10 cellular contexts compared by ENCODE assay signal in the genomic region with DNA sequence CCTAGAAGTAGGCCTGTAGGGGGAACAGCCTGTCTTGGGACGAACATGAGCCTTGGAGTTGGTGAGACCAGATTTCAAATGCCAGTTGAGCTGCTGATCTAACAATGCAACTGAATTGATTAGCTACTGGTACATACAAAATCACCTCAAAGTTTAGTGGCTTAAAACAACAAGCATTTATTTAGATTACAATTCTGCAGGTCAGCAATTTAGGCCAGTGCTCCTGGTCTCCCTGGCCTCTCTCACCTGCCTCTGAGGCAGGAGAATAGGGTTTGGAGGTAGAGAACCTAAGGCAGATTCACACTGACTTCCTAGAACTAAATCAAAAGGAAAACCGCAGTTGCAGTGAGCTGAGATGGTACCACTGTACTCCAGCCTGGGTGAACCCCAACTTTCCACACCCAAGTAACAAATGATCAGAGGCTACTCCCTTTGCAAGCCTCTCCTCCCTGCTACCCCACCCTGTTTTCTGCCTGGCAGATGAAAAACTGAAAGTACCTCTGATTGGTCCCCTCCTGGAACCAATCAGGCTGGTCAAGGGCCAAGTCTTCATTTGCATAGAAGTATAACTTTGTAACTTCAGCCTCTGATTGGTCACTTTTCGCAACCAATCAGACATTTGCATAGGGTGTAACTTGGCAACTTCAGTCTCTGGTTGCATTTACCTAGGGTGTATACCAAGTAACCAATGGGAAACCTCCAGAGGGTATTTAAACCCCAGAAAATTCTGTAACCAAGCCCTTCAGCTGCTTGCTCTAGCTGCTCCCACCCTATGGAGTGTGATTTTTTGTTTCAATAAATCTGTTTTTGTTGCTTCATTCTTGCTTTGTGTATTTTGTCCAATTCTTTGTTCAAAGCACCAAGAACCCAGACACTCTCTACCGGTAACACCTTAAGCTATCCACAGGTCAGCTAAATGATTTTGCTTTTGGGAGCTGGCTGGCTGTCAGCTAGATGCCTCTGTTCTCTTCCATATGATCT. TPM values are rescaled to one million over a fixed set of nuclear protein-coding genes. Genes with fewer than 3 reads are reported as not detected.
DNase-seq lines count a peak whose midpoint lies in the region; ATAC-seq, FAIRE-seq and TF ChIP-seq lines count a peak whose summit lies in the region.
"Had no signal": no experiment of that assay in that cellular context is flagged by ENCODE, and none has a peak within 500 bp of the region (broad histone marks: within the 10 kb centered on the region; RNA-seq: fewer than 3 reads in every experiment).

No MANE protein-coding gene starts in this region.

- no peaks in the 10 kb centered on the region for H3K36me3 ChIP-seq in HepG2 (replicated peaks in 1 of 2; ENCODE audit: control insufficient read depth in 1 of 2, insufficient read depth in 2 of 2, low read length in 2 of 2)
- no peaks in the 10 kb centered on the region for H3K36me3 ChIP-seq in right lobe of liver
- H3K36me3 ChIP-seq in body of pancreas (replicated peaks in 1 of 2; ENCODE audit: insufficient read depth in 1 of 2, low read depth in 2 of 2) = no peaks in the 10 kb centered on the region

- POLR2A ChIA-PET in HepG2 (lab: Yijun Ruan, JAX) = no interaction called here

- H3K79me2 ChIP-seq in HepG2 (ENCODE audit: insufficient read depth, low read length) = no peaks in the 10 kb centered on the region

- H3K4me1 ChIP-seq in HepG2 (ENCODE audit: insufficient read depth, low read length) = peaks cover 9% of the 10 kb centered on the region; the same call in 1 of the 2 replicates
- H3K4me1 ChIP-seq in right lobe of liver = no peaks in the 10 kb centered on the region
- H3K4me1 ChIP-seq in body of pancreas = no peaks in the 10 kb centered on the region

- TF ChIP-seq POLR2A in HepG2 (IDR thresholded peaks at IDR 0.05; ENCODE audit: insufficient read depth in 1 of 2, low read depth in 2 of 2, low read length in 2 of 2) (no peak), right lobe of liver (IDR thresholded peaks at IDR 0.05) (no peak), erythroblast (IDR thresholded peaks at IDR 0.05; ENCODE audit: low read length) (no peak), body of pancreas (IDR thresholded peaks at IDR 0.05) (no peak)

- H4K20me1 ChIP-seq in HepG2 (ENCODE audit: insufficient read depth, low read length) = no peaks in the 10 kb centered on the region

- intact Hi-C loops in HepG2 (cut with micrococcal nuclease; ENCODE audit: unreplicated experiment) = no loop called here
- intact Hi-C loops in right lobe of liver (cut with DNase I) = no loop called here
- intact Hi-C loops in body of pancreas (cut with DNase I) = no loop called here

- H3K27me3 ChIP-seq in HepG2 (ENCODE audit: control insufficient read depth in 1 of 2, insufficient read depth in 2 of 2, low read length in 2 of 2) (no peaks in the 10 kb centered on the region), right lobe of liver (no peaks in the 10 kb centered on the region), body of pancreas (no peaks in the 10 kb centered on the region)

- TF ChIP-seq RAD21 in HepG2 (CRISPR knock-in tag; IDR thresholded peaks at IDR 0.05) = no peak

- H3K27ac ChIP-seq in HepG2 (ENCODE audit: extremely low read length, insufficient read depth, low read length) (no peak overlapping the region), right lobe of liver (no peak overlapping the region), body of pancreas (no peak overlapping the region)
- H3K27ac ChIP-seq: PC-9 had no signal

- no peak for TF ChIP-seq CTCF in HepG2 (CRISPR knock-in tag; IDR thresholded peaks at IDR 0.05)
- no peak for TF ChIP-seq CTCF in right lobe of liver (IDR thresholded peaks at IDR 0.05)
- TF ChIP-seq CTCF in body of pancreas (IDR thresholded peaks at IDR 0.05) = no peak

- H3K4me3 ChIP-seq in HepG2 (replicated peaks in 1 of 3; ENCODE audit: insufficient read depth in 1 of 3, low read depth in 2 of 3, low read length in 3 of 3) (no peak overlapping the region), right lobe of liver (no peak overlapping the region), body of pancreas (no peak overlapping the region)
- H3K4me3 ChIP-seq: PC-9 had no signal

- no peak overlapping the region for H3K9ac ChIP-seq in HepG2 (ENCODE audit: insufficient read depth, low read depth, low read length)

- DNase-seq in HepG2 (ENCODE audit: low spot score) (peak; percentile 39), right lobe of liver (no peak), RPMI7951 (ENCODE audit: low read depth) (peak; percentile 79), erythroblast (lab: John Stamatoyannopoulos, UW) (peak; percentile 82 to 88), NCI-H345 (lab: John Stamatoyannopoulos, UW) (no peak), body of pancreas (no peak)
- DNase-seq: COR-L47 had no signal

- H3K9me3 ChIP-seq in HepG2 (ENCODE audit: low read length) = no peaks in the 10 kb centered on the region
- no peaks in the 10 kb centered on the region for H3K9me3 ChIP-seq in right lobe of liver
- H3K9me3 ChIP-seq in body of pancreas = no peaks in the 10 kb centered on the region

- peak overlapping the region; percentile 6; the same call in 1 of the 2 replicates for H3K4me2 ChIP-seq in HepG2 (ENCODE audit: low read depth, low read length)
- H3K4me2 ChIP-seq: PC-9 had no signal

- no TSS peak for BruUV-seq in HepG2 (replicated peaks; lab: Mats Ljungman, UMichigan)

- in situ Hi-C loops in HepG2 (cut with HindIII; ENCODE audit: extremely low pct_ligation_motif_present, low pct_unique_long_range_greater_than_20kb) = no loop called here

- FAIRE-seq in HepG2 (lab: Jason Lieb, UNC) = no peak

- CTCF ChIA-PET in HepG2 (lab: Yijun Ruan, JAX; ENCODE audit: low intra/inter-chr PET ratio, low total read pairs) = no interaction called here

- ATAC-seq in HepG2 (peak; percentile 42), right lobe of liver (no peak), GM21576 (IDR thresholded peaks at IDR 0.05; ENCODE audit: unreplicated experiment) (no peak), body of pancreas (no peak), GM21786 (IDR thresholded peaks at IDR 0.05; ENCODE audit: unreplicated experiment) (no peak)

- whole genome bisulfite sequencing in HepG2 (ENCODE audit: low lambda C conversion rate) = 72% methylated on average over 4 of the region's 4 CpGs
- WGBS in right lobe of liver (ENCODE audit: insufficient coverage, low coverage, low lambda C conversion rate, missing lambda C conversion rate) = 94% methylated on average over 2 of the region's 4 CpGs
- 92 to 97% methylated on average over 4 of the region's 4 CpGs for WGBS in body of pancreas, 2 donors

- no peak for TF ChIP-seq EP300 in HepG2 (IDR thresholded peaks at IDR 0.05; ENCODE audit: low read depth in 2 of 2, low read length in 2 of 2)
- no peak for TF ChIP-seq EP300 in HepG2 (CRISPR knock-in tag; IDR thresholded peaks at IDR 0.05; ENCODE audit: borderline replicate concordance)

- H2AFZ ChIP-seq in HepG2 (ENCODE audit: low read length) = no peak overlapping the region
- H2AFZ ChIP-seq: PC-9 had no signal

TF ChIP-seq in HepG2, 621 proteins besides CTCF, POLR2A, EP300 and RAD21:
- peak; percentile 78 for TF ChIP-seq MAFF (IDR thresholded peaks at IDR 0.05; ENCODE audit: low read depth, low read length)
- no peak for TF ChIP-seq KLF9 (CRISPR knock-in tag; IDR thresholded peaks at IDR 0.05; ENCODE audit: low read depth)
- peak; percentile 50; the same call in 1 of the 2 replicates for TF ChIP-seq NFYC (CRISPR knock-in tag; IDR thresholded peaks at IDR 0.05)
- TF ChIP-seq MAFK (conservative IDR thresholded peaks at IDR 0.05 in 1 of 2, IDR thresholded peaks at IDR 0.05 in 1 of 2; ENCODE audit: low read length in 2 of 2) = peak; percentile 79 to 88
- no peak for TF ChIP-seq THAP11 (CRISPR knock-in tag; IDR thresholded peaks at IDR 0.05)

RNA-seq across cellular contexts. Expression of a gene that starts 8.1 kb away (rescaled TPM):
- 29.3 and 39.3 TPM in 2 replicates for total RNA-seq in HepG2 (2016; rRNA removed; fragmentation: Illumina TruSeq; extraction: Trizol)
- total RNA-seq in HepG2 (2016; cell fraction: cytosol; rRNA removed; fragmentation: Illumina TruSeq; extraction: Trizol; ENCODE audit: low read depth) = 4.9 and 5.0 TPM in 2 replicates
- 28.5 and 36.6 TPM in 2 replicates for total RNA-seq in HepG2 (2016; cell fraction: insoluble cytoplasmic fraction; rRNA removed; fragmentation: Illumina TruSeq; extraction: Trizol)
- total RNA-seq in HepG2 (2016; cell fraction: membrane; rRNA removed; fragmentation: Illumina TruSeq; extraction: Trizol) = 5.9 and 6.6 TPM in 2 replicates
- 33.6 and 38.5 TPM in 2 replicates for total RNA-seq in HepG2 (2016; cell fraction: nucleus; rRNA removed; fragmentation: Illumina TruSeq; extraction: Trizol)
- 14.8 and 17.6 TPM in 2 replicates for polyA plus RNA-seq in HepG2 (2011; rRNA removed)
- polyA plus RNA-seq in HepG2 (2011; cell fraction: cytosol; rRNA removed) = 6.1 and 9.3 TPM in 2 replicates
- polyA plus RNA-seq in HepG2 (2011; cell fraction: nucleus; rRNA removed) = 21.6 and 22.5 TPM in 2 replicates
- polyA plus RNA-seq in HepG2 (2012) = 11.2 and 13.1 TPM in 2 replicates
- 0.72 and 0.75 TPM in 2 replicates for polyA plus RNA-seq in HepG2 (2016; cell fraction: cytosol; fragmentation: Illumina TruSeq; extraction: Trizol; ENCODE audit: low read depth)
- 14.8 and 15.8 TPM in 2 replicates for polyA plus RNA-seq in HepG2 (2016; cell fraction: insoluble cytoplasmic fraction; fragmentation: Illumina TruSeq; extraction: Trizol; ENCODE audit: low read depth)
- polyA plus RNA-seq in HepG2 (2016; cell fraction: membrane; fragmentation: Illumina TruSeq; extraction: Trizol; ENCODE audit: low read depth) = 1.4 and 1.5 TPM in 2 replicates
- polyA plus RNA-seq in HepG2 (2016; cell fraction: nucleus; fragmentation: Illumina TruSeq; extraction: Trizol; ENCODE audit: insufficient read depth, low read depth) = 28.2 and 31.8 TPM in 2 replicates
- polyA minus RNA-seq in HepG2 (2011; rRNA and poly(A)+ RNA removed; ENCODE audit: low replicate concordance) = 16.4 and 17.3 TPM in 2 replicates
- polyA minus RNA-seq in HepG2 (2011; cell fraction: cytosol; rRNA and poly(A)+ RNA removed) = 17.6 and 20.7 TPM in 2 replicates
- polyA minus RNA-seq in HepG2 (2011; cell fraction: nucleus; rRNA and poly(A)+ RNA removed) = 50.2 and 58.7 TPM in 2 replicates
- total RNA-seq in right lobe of liver = 10 to 100 TPM; 14.0 to 22.8 (median 16.7) TPM
- total RNA-seq in RPMI7951 (2014; rRNA removed; shearing (Covaris generic)) = 20.6 and 22.6 TPM in 2 replicates
- 10 to 100 TPM; 19.4 to 23.9 TPM for total RNA-seq in body of pancreas

Comparison
In these comparisons a context has a peak if more than half of its experiments do, and no peak if none do; other contexts are left out.
1. DNase-seq: peak in HepG2 (single experiment), RPMI7951 (single experiment) and erythroblast (2 of 2); none in right lobe of liver (0 of 3), NCI-H345 (single experiment) and body of pancreas (0 of 4).